In the genomic region with DNA sequence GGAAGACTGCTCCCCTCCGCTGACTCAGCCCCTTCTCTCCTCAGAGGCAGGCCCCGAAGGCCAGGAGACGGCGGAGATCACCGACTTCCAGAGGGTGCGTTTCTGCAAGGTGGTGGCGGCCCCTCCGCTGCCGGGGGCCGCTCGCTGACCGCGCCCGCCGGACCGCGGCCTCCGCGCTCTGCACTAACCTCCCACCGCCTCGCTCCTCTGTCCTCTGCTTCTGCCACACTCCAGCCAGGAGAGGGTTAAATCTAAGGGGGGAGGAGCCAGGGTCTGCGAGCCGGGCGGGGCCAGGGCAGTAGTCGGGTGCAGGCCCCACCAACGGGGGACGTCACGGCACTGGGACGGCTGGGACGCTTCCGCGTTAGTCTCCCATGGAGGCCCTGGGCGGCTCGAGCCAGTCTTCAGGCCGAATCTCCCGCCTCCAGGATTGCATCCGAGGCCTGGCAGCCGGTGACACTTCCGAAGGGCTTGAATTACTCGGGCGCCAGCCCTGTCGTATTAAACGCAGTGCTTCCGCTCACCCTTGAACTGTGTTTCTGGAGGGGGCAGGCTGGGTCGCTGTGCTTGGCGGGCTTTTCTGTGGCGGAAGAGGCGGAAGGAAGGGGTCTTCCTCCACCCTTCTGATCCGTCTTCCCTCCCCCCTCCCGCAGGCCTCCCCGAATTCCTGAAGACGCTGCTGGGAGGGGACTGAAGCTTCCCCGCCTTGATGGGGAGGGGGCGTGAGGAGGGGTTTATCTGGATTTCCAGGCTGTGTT, we compare ENCODE assay signal across 8 cellular contexts. TPM values are rescaled to one million over a fixed set of nuclear protein-coding genes. Genes with fewer than 3 reads are reported as not detected.
DNase-seq lines count a peak whose midpoint lies in the region; ATAC-seq lines count a peak whose summit lies in the region.

No MANE protein-coding gene starts in this region.

- peaks cover 35% of the 10 kb centered on the region for H3K36me3 Mint-ChIP-seq in effector memory CD8-positive, alpha-beta T cell (ENCODE audit: insufficient read depth)

- peaks cover 19 to 23% of the 10 kb centered on the region in 2 donors for H3K4me1 Mint-ChIP-seq in effector memory CD8-positive, alpha-beta T cell (ENCODE audit: low read depth in 2 of 2)

- peak overlapping the region; percentile 96 to 98 for H3K27ac Mint-ChIP-seq in effector memory CD8-positive, alpha-beta T cell

- H3K27me3 Mint-ChIP-seq in effector memory CD8-positive, alpha-beta T cell = no peaks in the 10 kb centered on the region

- ATAC-seq in GM19395 (IDR thresholded peaks at IDR 0.05; ENCODE audit: unreplicated experiment) (peak; percentile 67), HG03565 (IDR thresholded peaks at IDR 0.05; ENCODE audit: unreplicated experiment) (peak; percentile 53)
- peak; percentile 67 for ATAC-seq in effector memory CD8-positive, alpha-beta T cell (replicated peaks)

- no peaks in the 10 kb centered on the region for H3K9me3 Mint-ChIP-seq in effector memory CD8-positive, alpha-beta T cell

- H3K4me3 Mint-ChIP-seq in effector memory CD8-positive, alpha-beta T cell = peak overlapping the region; percentile 96 to 98

- DNase-seq in CD1c-positive myeloid dendritic cell (ENCODE audit: extremely low spot score) = peak; percentile 94
- peak; percentile 37 for DNase-seq in NK-92 (lab: John Stamatoyannopoulos, UW; ENCODE audit: unreplicated experiment)
- DNase-seq in activated CD8-positive, alpha-beta memory T cell treated with anti-CD3 and anti-CD28 coated beads for 48 hours (ENCODE audit: low read depth in 2 of 3, low spot score in 2 of 3) = peak; percentile 64 to 80 (median 75)
- DNase-seq in effector memory CD8-positive, alpha-beta T cell = peak; percentile 87 to 88 (median 87)
- peak; percentile 98 for DNase-seq in mesenteric fat pad (ENCODE audit: low spot score)
- DNase-seq in stimulated activated CD8-positive, alpha-beta memory T cell treated with anti-CD3 and anti-CD28 coated beads, Interleukin-12 subunit alpha, Interleukin-12 subunit beta, amount 100 ng/mL, for 4 hours (ENCODE audit: low read depth) = peak; percentile 81

RNA-seq across cellular contexts. Expression of gene INAFM1, which starts 1.2 kb away (rescaled TPM):
- 34.4 TPM for total RNA-seq in mesenteric fat pad

RNA-seq across cellular contexts. Expression of gene CCDC9, which starts 17.2 kb away (rescaled TPM):
- 27.3 TPM for total RNA-seq in mesenteric fat pad

RNA-seq across cellular contexts. Expression of gene C5AR1, which starts 36.2 kb away (rescaled TPM):
- 135 TPM for total RNA-seq in mesenteric fat pad

RNA-seq across cellular contexts. Expression of gene BBC3, which starts 42.5 kb away (rescaled TPM):
- total RNA-seq in mesenteric fat pad = 3.6 TPM

RNA-seq across cellular contexts. Expression of gene C5AR2, which starts 58.5 kb away (rescaled TPM):
- 13.9 TPM for total RNA-seq in mesenteric fat pad

Comparison
In these comparisons a context has a peak if more than half of its experiments do, and no peak if none do; other contexts are left out.
1. Peak in every context shown above with its lines: DNase-seq and ATAC-seq.
2. DNase-seq: peak in every context shown above with its lines; median percentile 98 in mesenteric fat pad; 94 in CD1c-positive myeloid dendritic cell; 87 in effector memory CD8-positive, alpha-beta T cell; 81 in stimulated activated CD8-positive, alpha-beta memory T cell treated with anti-CD3 and anti-CD28 coated beads, Interleukin-12 subunit alpha, Interleukin-12 subunit beta, amount 100 ng/mL, for 4 hours; 75 in activated CD8-positive, alpha-beta memory T cell treated with anti-CD3 and anti-CD28 coated beads for 48 hours; 37 in NK-92.